24 cellular contexts compared by ENCODE assay signal in genomic region chr7:116018731-116019130, GRCh38. TPM values are rescaled to one million over a fixed set of nuclear protein-coding genes. Genes with fewer than 3 reads are reported as not detected.
DNase-seq lines count a peak whose midpoint lies in the region; ATAC-seq and TF ChIP-seq lines count a peak whose summit lies in the region.
"Had no signal": no experiment of that assay in that cellular context is flagged by ENCODE, and none has a peak within 500 bp of the region (broad histone marks: within the 10 kb centered on the region; RNA-seq: fewer than 3 reads in every experiment).

No MANE protein-coding gene starts in this region.

- no peaks in the 10 kb centered on the region for H3K9me3 Mint-ChIP-seq in neural progenitor cell
- H3K9me3 Mint-ChIP-seq in WTC11 = no peaks in the 10 kb centered on the region
- H3K9me3 Mint-ChIP-seq: CD4-positive, alpha-beta T cell; IgD-negative memory B cell had no signal

- CTCF ChIA-PET in WTC11 (lab: Charles Lee) = no interaction called here

- H3F3A ChIP-seq in neural progenitor cell (ENCODE audit: low read depth) = no peaks in the 10 kb centered on the region

- H3K9ac ChIP-seq in neural progenitor cell = no peak overlapping the region

- H4K20me1 ChIP-seq in neural progenitor cell (ENCODE audit: low read depth) = no peaks in the 10 kb centered on the region

- H3K4me3 ChIP-seq in neural progenitor cell = no peak overlapping the region
- H3K4me3 ChIP-seq: A549 had no signal

- no peaks in the 10 kb centered on the region for H3K27me3 Mint-ChIP-seq in neural progenitor cell (ENCODE audit: insufficient read depth, low read depth)
- H3K27me3 Mint-ChIP-seq in WTC11 (ENCODE audit: low read depth) = no peaks in the 10 kb centered on the region
- H3K27me3 Mint-ChIP-seq: CD4-positive, alpha-beta T cell; IgD-negative memory B cell had no signal

- H3K27me3 ChIP-seq in neural progenitor cell = no peaks in the 10 kb centered on the region

- POLR2A ChIA-PET in WTC11 (lab: Charles Lee) = no interaction called here

- ATAC-seq in GM19351 (IDR thresholded peaks at IDR 0.05; ENCODE audit: unreplicated experiment) = peak; percentile 25
- ATAC-seq in HG02973 (IDR thresholded peaks at IDR 0.05; ENCODE audit: unreplicated experiment) = peak; percentile 35
- ATAC-seq in HG03571 (IDR thresholded peaks at IDR 0.05; ENCODE audit: unreplicated experiment) = peak; percentile 44
- no peak for ATAC-seq in WTC11
- no peak for ATAC-seq in GM21723 (IDR thresholded peaks at IDR 0.05; ENCODE audit: unreplicated experiment)
- ATAC-seq: A549, HCT116 had no signal

- no peaks in the 10 kb centered on the region for H3K79me2 ChIP-seq in neural progenitor cell (ENCODE audit: low read depth)

- DNase-seq in neural progenitor cell (ENCODE audit: low spot score) (no peak), AG08395 (ENCODE audit: low spot score) (no peak), T-helper 9 cell (no peak), WTC11 (ENCODE audit: low spot score) (no peak)
- DNase-seq: CD4-positive, alpha-beta T cell; COR-L47; DMS 273 treated with DMSO at 0.1 percent for 48 hours; DND-41; NCI-H1105; NCI-H1694; NCI-H2081; NCI-H2171; NCI-H526; Right ventricle myocardium superior had no signal

- no peak overlapping the region for H3K27ac ChIP-seq in neural progenitor cell
- H3K27ac ChIP-seq: A549 had no signal

- H3K4me2 ChIP-seq in neural progenitor cell = no peak overlapping the region
- H3K4me2 ChIP-seq: A549 had no signal

- no peaks in the 10 kb centered on the region for H3K36me3 Mint-ChIP-seq in neural progenitor cell
- no peaks in the 10 kb centered on the region for H3K36me3 Mint-ChIP-seq in WTC11
- H3K36me3 Mint-ChIP-seq: IgD-negative memory B cell had no signal

- H3K9me3 ChIP-seq in neural progenitor cell (ENCODE audit: low read depth) = no peaks in the 10 kb centered on the region
- H3K9me3 ChIP-seq: A549 had no signal

- no peak for TF ChIP-seq CTCF in neural progenitor cell (IDR thresholded peaks at IDR 0.05)
- TF ChIP-seq CTCF in WTC11 (IDR thresholded peaks at IDR 0.05) = no peak

- H3K27ac Mint-ChIP-seq in neural progenitor cell (no peak overlapping the region), WTC11 (no peak overlapping the region)
- H3K27ac Mint-ChIP-seq: CD4-positive, alpha-beta T cell; IgD-negative memory B cell had no signal

- H3K4me3 Mint-ChIP-seq in neural progenitor cell (no peak overlapping the region), WTC11 (no peak overlapping the region)
- H3K4me3 Mint-ChIP-seq: CD4-positive, alpha-beta T cell; IgD-negative memory B cell had no signal

- H3K36me3 ChIP-seq in neural progenitor cell = no peaks in the 10 kb centered on the region

- H3K4me1 ChIP-seq in neural progenitor cell = no peaks in the 10 kb centered on the region
- H3K4me1 ChIP-seq: A549 had no signal

- no peaks in the 10 kb centered on the region for H3K4me1 Mint-ChIP-seq in neural progenitor cell
- no peaks in the 10 kb centered on the region for H3K4me1 Mint-ChIP-seq in WTC11

- H2AFZ ChIP-seq in neural progenitor cell (replicated peaks) = peak overlapping the region; percentile 42

TF ChIP-seq in WTC11, 78 proteins besides CTCF, POLR2A, EP300 and RAD21:
- no peak for TF ChIP-seq ZNF396 (CRISPR knock-in tag; IDR thresholded peaks at IDR 0.05; ENCODE audit: borderline replicate concordance)
- TF ChIP-seq MLX (CRISPR knock-in tag; IDR thresholded peaks at IDR 0.05) = no peak
- TF ChIP-seq TCF7 (CRISPR knock-in tag; IDR thresholded peaks at IDR 0.05; ENCODE audit: low read depth) = no peak
- no peak for TF ChIP-seq ESRRA (CRISPR knock-in tag; IDR thresholded peaks at IDR 0.05; ENCODE audit: borderline replicate concordance)
- no peak for TF ChIP-seq RELA (CRISPR knock-in tag; IDR thresholded peaks at IDR 0.05; ENCODE audit: borderline replicate concordance)
- TF ChIP-seq NR2C2 (CRISPR knock-in tag; IDR thresholded peaks at IDR 0.05) = no peak
- no peak for TF ChIP-seq RORB (CRISPR knock-in tag; IDR thresholded peaks at IDR 0.05)
- TF ChIP-seq ERG (CRISPR knock-in tag; IDR thresholded peaks at IDR 0.05) = no peak
- TF ChIP-seq GTF2I (CRISPR knock-in tag; conservative IDR thresholded peaks at IDR 0.05) = no peak

RNA-seq across cellular contexts. Expression of gene TFEC, which starts 11.8 kb away (rescaled TPM):
- 0.03 and 0.06 TPM in 2 replicates for total RNA-seq in neural progenitor cell (ENCODE audit: low replicate concordance)
- total RNA-seq in WTC11 (2021) = 0.07 to 0.17 TPM in 2 of 3 replicates, not detected in the other
- total RNA-seq: CD4-positive, alpha-beta T cell; H1; SK-MEL-5; T-helper 1 cell treated with Interleukin-12 subunit alpha and Interleukin-12 subunit beta and Interleukin-4 antibody, amounts not matched to agents 30 ng/mL and 1 ng/mL, for 36 hours had no signal

Comparison
In these comparisons a context has a peak if more than half of its experiments do, and no peak if none do; other contexts are left out.
1. ATAC-seq: peak in GM19351 (single experiment), HG02973 (single experiment) and HG03571 (single experiment); none in WTC11 (single experiment) and GM21723 (single experiment).